In the genomic region with DNA sequence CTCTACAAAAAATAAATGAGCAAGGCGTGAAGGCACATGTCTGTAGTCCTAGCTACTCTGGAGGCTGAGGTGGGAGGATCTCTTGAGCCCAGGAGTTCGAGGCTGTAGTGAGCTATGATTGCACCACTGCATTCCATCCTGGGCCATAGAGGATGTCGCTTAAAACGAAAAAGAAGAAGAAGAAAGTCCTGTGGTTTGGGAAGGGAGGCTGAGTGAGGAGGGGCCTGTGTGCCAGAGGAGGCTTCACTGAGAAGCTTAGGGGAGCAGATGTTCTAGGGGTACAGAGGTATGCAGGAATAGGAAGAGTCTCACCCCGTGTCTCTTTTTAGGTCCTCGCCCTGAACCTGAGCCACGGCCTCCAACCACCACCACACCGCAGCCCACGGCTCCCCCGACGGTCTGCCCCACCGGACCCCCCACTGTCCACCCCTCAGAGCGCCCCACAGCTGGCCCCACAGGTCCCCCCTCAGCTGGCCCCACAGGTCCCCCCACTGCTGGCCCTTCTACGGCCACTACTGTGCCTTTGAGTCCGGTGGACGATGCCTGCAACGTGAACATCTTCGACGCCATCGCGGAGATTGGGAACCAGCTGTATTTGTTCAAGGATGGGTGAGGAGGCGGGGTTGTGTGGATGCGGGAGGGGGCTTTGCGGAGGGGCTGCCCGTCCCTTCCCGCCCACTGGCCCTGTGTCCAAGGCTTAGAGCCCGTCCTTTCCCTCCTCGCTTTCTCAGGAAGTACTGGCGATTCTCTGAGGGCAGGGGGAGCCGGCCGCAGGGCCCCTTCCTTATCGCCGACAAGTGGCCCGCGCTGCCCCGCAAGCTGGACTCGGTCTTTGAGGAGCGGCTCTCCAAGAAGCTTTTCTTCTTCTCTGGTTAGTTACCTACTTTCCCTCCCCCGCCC, we compare ENCODE assay signal across 1 cellular context.
TF ChIP-seq lines count a peak whose summit lies in the region.

No MANE protein-coding gene starts in this region.

TF ChIP-seq in H1, 55 proteins besides CTCF, POLR2A, EP300 and RAD21:
- no peak for TF ChIP-seq CTBP2 (IDR thresholded peaks at IDR 0.05; ENCODE audit: borderline replicate concordance, insufficient read depth, insufficient read length, low read length)
- 0 out of 2 replicates have a peak, but pooled peaks have one; percentile 1 for TF ChIP-seq RBBP5 (IDR thresholded peaks at IDR 0.05; ENCODE audit: borderline replicate concordance, low read depth, low read length)
TF ChIP-seq in H1: peak in this region for 1.
